9 cellular contexts compared by ENCODE assay signal in the genomic region with DNA sequence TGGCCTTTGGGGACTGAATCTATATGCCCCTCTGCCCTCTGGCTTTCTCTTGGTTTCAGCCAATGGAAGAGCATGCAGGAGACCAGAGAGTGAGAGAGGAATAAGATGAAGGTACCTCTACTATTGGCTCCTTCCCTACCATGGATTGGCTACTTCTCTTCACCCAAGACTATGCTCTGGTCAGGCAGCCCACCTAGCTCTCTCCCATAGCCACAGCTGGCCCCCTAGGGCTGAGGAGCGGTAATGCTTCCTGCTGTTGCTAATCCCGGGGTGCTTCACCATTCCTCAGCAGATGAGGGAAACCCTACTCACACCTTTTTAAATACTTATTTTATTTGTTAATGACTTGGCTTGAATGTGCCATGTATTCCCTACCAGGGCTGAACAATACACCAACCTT.
DNase-seq lines count a peak whose midpoint lies in the region; ATAC-seq and TF ChIP-seq lines count a peak whose summit lies in the region.
"Had no signal": no experiment of that assay in that cellular context is flagged by ENCODE, and none has a peak within 500 bp of the region (broad histone marks: within the 10 kb centered on the region; RNA-seq: fewer than 3 reads in every experiment).

No MANE protein-coding gene starts in this region.

- H3K36me3 ChIP-seq in GM06990 (ENCODE audit: control insufficient read depth, insufficient read depth, low read length) (no peaks in the 10 kb centered on the region), esophagus squamous epithelium (no peaks in the 10 kb centered on the region)
- no peaks in the 10 kb centered on the region for H3K36me3 ChIP-seq in CD8-positive, alpha-beta T cell (ENCODE audit: insufficient read depth, low read length)

- CTCF ChIA-PET in CD8-positive, alpha-beta T cell (lab: Charles Lee), result no interaction called here

- H3K4me3 Mint-ChIP-seq in CD8-positive, alpha-beta T cell, result no peak overlapping the region

- ATAC-seq in CD8-positive, alpha-beta T cell, result no peak

- no peaks in the 10 kb centered on the region for H3K9me3 ChIP-seq in esophagus squamous epithelium
- no peaks in the 10 kb centered on the region for H3K9me3 ChIP-seq in CD8-positive, alpha-beta T cell (ENCODE audit: low read length)

- WGBS in esophagus squamous epithelium, 2 donors, result 90% methylated on average over 2 of the region's 2 CpGs

- H3K36me3 Mint-ChIP-seq in CD8-positive, alpha-beta T cell, result no peaks in the 10 kb centered on the region

- no peak for TF ChIP-seq POLR2A in esophagus squamous epithelium (IDR thresholded peaks at IDR 0.05)

- H3K27me3 ChIP-seq in GM06990 (replicated peaks; ENCODE audit: control insufficient read depth, insufficient read depth, low read length) (no peaks in the 10 kb centered on the region; the same call in 1 of the 2 replicates), esophagus squamous epithelium (no peaks in the 10 kb centered on the region)
- no peaks in the 10 kb centered on the region for H3K27me3 ChIP-seq in CD8-positive, alpha-beta T cell (ENCODE audit: insufficient read depth, low read length)

- no peak overlapping the region for H3K4me3 ChIP-seq in GM06990 (replicated peaks; ENCODE audit: low read depth, low read length)
- no peak overlapping the region for H3K4me3 ChIP-seq in HFF-Myc (replicated peaks; ENCODE audit: low read depth, low read length)
- no peak overlapping the region for H3K4me3 ChIP-seq in esophagus squamous epithelium
- H3K4me3 ChIP-seq in CD8-positive, alpha-beta T cell (ENCODE audit: low read depth, low read length), result no peak overlapping the region

- no peaks in the 10 kb centered on the region for H3K4me1 Mint-ChIP-seq in CD8-positive, alpha-beta T cell (ENCODE audit: low read depth)

- TF ChIP-seq CTCF in GM06990 (IDR thresholded peaks at IDR 0.05; ENCODE audit: insufficient read depth, low read length, poor library complexity, severe bottlenecking), result peak; percentile 60
- TF ChIP-seq CTCF in HFF-Myc (IDR thresholded peaks at IDR 0.05; ENCODE audit: low read depth, low read length, missing control alignments), result peak; percentile 57
- peak in 1 of 6 experiments; percentile 21 for TF ChIP-seq CTCF in esophagus squamous epithelium (IDR thresholded peaks at IDR 0.05)
- no peak for TF ChIP-seq CTCF in CD8-positive, alpha-beta T cell (IDR thresholded peaks at IDR 0.05)

- no peak overlapping the region for H3K27ac Mint-ChIP-seq in CD8-positive, alpha-beta T cell

- no peak overlapping the region for H3K27ac ChIP-seq in esophagus squamous epithelium
- no peak overlapping the region for H3K27ac ChIP-seq in CD8-positive, alpha-beta T cell (ENCODE audit: low read depth, low read length)
- H3K27ac ChIP-seq: VCaP had no signal

- no peaks in the 10 kb centered on the region for H3K4me1 ChIP-seq in esophagus squamous epithelium
- no peaks in the 10 kb centered on the region for H3K4me1 ChIP-seq in CD8-positive, alpha-beta T cell (ENCODE audit: insufficient read depth, low read length)

- no peak for DNase-seq in GM06990 (ENCODE audit: extremely low read depth, insufficient read length)
- DNase-seq in HFF-Myc (ENCODE audit: extremely low read depth, low read depth), result no peak
- DNase-seq in SK-MEL-5 (ENCODE audit: low read depth, low spot score), result peak; percentile 63
- peak; percentile 61 for DNase-seq in iPS-NIHi7 (ENCODE audit: extremely low spot score)
- no peak for DNase-seq in NCI-H2081 treated with DMSO at 0.1 percent for 48 hours (lab: John Stamatoyannopoulos, UW)
- no peak for DNase-seq in esophagus squamous epithelium (lab: John Stamatoyannopoulos, UW)
- DNase-seq in CD8-positive, alpha-beta T cell, result no peak
- DNase-seq: stimulated activated CD4-positive, alpha-beta T cell treated with anti-CD3 and anti-CD28 coated beads, Interleukin-4, amount 100 ng/mL, for 1 hour had no signal

- in situ Hi-C loops in SK-MEL-5 (cut with HindIII; ENCODE audit: low pct_unique_long_range_greater_than_20kb, low sequenced_read_pairs), result no loop called here

- intact Hi-C loops in esophagus squamous epithelium (cut with DNase I), result no loop called here
- intact Hi-C loops in CD8-positive, alpha-beta T cell (cut with DNase I, micrococcal nuclease), result no loop called here

- peaks cover 12% of the 10 kb centered on the region for H3K27me3 Mint-ChIP-seq in CD8-positive, alpha-beta T cell (ENCODE audit: low read depth)

- POLR2A ChIA-PET in CD8-positive, alpha-beta T cell (lab: Charles Lee), result no interaction called here

- H3K9me3 Mint-ChIP-seq in CD8-positive, alpha-beta T cell, result no peaks in the 10 kb centered on the region

Comparison
In these comparisons a context has a peak if more than half of its experiments do, and no peak if none do; other contexts are left out.
1. DNase-seq: peak in SK-MEL-5 (single experiment) and iPS-NIHi7 (single experiment); none in GM06990 (single experiment), HFF-Myc (single experiment), NCI-H2081 treated with DMSO at 0.1 percent for 48 hours (single experiment), esophagus squamous epithelium (single experiment) and CD8-positive, alpha-beta T cell (0 of 7).